ENCODE assay signal across 28 cellular contexts in the genomic region with DNA sequence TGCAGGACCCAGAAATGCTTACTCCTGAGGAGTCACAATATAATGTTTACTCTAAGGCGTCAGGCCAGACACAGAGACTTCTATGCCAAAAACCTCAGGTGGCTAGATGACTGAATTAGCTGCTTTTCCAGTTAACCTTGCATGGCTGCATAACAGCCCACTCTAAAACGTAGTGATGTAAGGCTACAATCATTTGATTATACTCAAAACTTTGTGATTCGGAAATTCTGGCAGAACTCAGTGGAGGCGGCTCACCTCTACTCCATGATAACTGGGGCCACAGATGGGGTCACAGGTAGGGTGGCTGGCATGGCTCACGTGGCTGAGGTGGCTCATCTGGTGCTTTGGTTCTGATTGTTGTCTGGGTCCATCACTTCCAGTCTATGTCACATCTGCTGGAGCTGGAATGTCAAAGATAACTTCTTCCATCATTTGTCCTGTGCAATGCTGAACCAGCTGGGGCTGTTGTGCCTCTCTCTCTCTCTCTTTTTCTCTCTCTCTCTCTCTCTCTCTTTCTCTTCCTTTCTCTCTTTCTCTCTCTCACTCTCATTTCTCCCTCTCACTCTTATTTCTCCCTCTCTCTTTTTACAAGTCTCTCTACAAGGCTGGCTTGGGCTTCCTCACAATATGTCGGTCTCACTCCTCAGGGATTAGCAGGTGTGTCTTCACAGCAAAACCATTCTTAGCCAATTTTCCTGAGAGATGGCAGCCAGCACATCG. TPM values are rescaled to one million over a fixed set of nuclear protein-coding genes. Genes with fewer than 3 reads are reported as not detected.
"Had no signal": no experiment of that assay in that cellular context is flagged by ENCODE, and none has a peak within 500 bp of the region (broad histone marks: within the 10 kb centered on the region; RNA-seq: fewer than 3 reads in every experiment).

No MANE protein-coding gene starts in this region.

- DNase-seq: cortex of kidney; dorsolateral prefrontal cortex; effector memory CD4-positive, alpha-beta T cell; gastrocnemius medialis; mammary epithelial cell; naive thymus-derived CD4-positive, alpha-beta T cell; nephron progenitor cell; posterior cingulate gyrus; sigmoid colon; stimulated activated CD4-positive, alpha-beta T cell treated with anti-CD3 and anti-CD28 coated beads, Interleukin-2, amount 100 ng/mL, for 24 hours; stimulated activated CD4-positive, alpha-beta T cell treated with anti-CD3 and anti-CD28 coated beads, Interleukin-4, amount 100 ng/mL, for 4 hours; stimulated activated naive CD4-positive, alpha-beta T cell; stomach; substantia nigra; trophoblast cell had no signal

- H3K9me3 ChIP-seq: esophagus muscularis mucosa, gastrocnemius medialis, neutrophil, sigmoid colon, stomach, thoracic aorta, vagina had no signal

- H3K27ac ChIP-seq: dorsolateral prefrontal cortex, epithelial cell of prostate, esophagus muscularis mucosa, gastrocnemius medialis, neutrophil, sigmoid colon, skin epidermis, stomach, thoracic aorta, vagina had no signal

- H3K36me3 ChIP-seq: esophagus muscularis mucosa, gastrocnemius medialis, neutrophil, sigmoid colon, stomach, thoracic aorta, vagina had no signal

- H3K27me3 ChIP-seq: dorsolateral prefrontal cortex, esophagus muscularis mucosa, gastrocnemius medialis, neutrophil, sigmoid colon, stomach, vagina had no signal

- H3K4me1 ChIP-seq: gastrocnemius medialis, sigmoid colon, stomach, vagina had no signal

- ATAC-seq: gastrocnemius medialis; left lobe of liver; naive thymus-derived CD4-positive, alpha-beta T cell had no signal

- H3K4me3 ChIP-seq: dorsolateral prefrontal cortex, esophagus muscularis mucosa, gastrocnemius medialis, sigmoid colon, skin epidermis, stomach, thoracic aorta, vagina had no signal

RNA-seq across cellular contexts. Expression of gene TMEM72, which starts 11.8 kb away (rescaled TPM):
- total RNA-seq: esophagus muscularis mucosa; fibroblast of villous mesenchyme; gastrocnemius medialis; left lobe of liver; lower leg skin; mammary epithelial cell; mesenteric fat pad; mononuclear cell; naive thymus-derived CD4-positive, alpha-beta T cell; osteoblast; pulmonary artery endothelial cell; thoracic aorta; vagina had no signal
- polyA plus RNA-seq: mammary epithelial cell; naive thymus-derived CD4-positive, alpha-beta T cell had no signal
